Comparison of ENCODE assay signal across 14 cellular contexts in the genomic region with DNA sequence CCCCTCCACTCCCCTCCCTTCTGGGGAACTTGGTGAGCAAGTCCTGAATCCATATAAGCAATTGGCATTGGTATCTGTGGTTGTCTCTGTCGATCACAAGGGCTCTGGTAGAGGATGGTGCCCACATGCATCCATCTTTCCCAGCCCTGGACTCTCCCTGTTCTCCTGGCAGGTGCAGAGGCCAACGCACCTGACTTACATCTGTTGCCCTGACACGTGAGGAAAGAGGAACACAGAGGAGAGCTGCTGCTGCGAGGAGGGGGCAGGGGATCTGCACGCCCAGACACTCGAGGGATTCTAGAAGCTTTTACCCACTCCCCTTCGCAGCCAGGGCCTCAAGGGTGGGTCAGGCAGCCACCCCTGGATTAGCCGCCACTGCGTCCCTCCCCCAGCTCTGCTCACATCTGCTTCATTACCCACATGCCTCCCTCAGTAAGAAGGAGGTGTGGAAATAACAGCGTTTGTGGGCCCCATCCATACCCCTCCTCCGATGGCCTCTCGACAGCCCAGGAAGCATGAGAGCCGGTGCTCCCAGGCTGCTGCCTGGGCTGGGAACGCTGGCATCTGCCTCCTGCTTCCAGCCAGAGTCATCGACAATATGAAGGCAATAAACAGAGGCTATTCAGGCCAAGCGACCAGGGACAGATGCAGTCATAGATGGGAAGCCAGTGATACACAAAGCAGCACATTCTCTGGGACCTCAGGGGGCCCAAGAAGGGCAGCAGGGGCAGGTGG. TPM values are rescaled to one million over a fixed set of nuclear protein-coding genes. Genes with fewer than 3 reads are reported as not detected.
A peak's percentile ranks its signal among the peaks of the same experiment; 100 is the strongest.
DNase-seq lines count a peak whose midpoint lies in the region; ATAC-seq and TF ChIP-seq lines count a peak whose summit lies in the region.
"Had no signal": no experiment of that assay in that cellular context is flagged by ENCODE, and none has a peak within 500 bp of the region (broad histone marks: within the 10 kb centered on the region; RNA-seq: fewer than 3 reads in every experiment).

No MANE protein-coding gene starts in this region.

- H2AFZ ChIP-seq in GM23338: no peak overlapping the region

- no peaks in the 10 kb centered on the region for H3K27me3 ChIP-seq in GM23338 (ENCODE audit: insufficient read depth)
- H3K27me3 ChIP-seq in dorsolateral prefrontal cortex: no peaks in the 10 kb centered on the region

- H3K9me2 ChIP-seq in GM23338 (ENCODE audit: insufficient read depth): no peaks in the 10 kb centered on the region

- H3K27ac ChIP-seq in GM23338 (ENCODE audit: low read depth): peak overlapping the region; percentile 74; the same call in 1 of the 2 replicates
- H3K27ac ChIP-seq in dorsolateral prefrontal cortex: peak overlapping the region; percentile 62 to 93 (median 86)

- no peak overlapping the region for H3K4me3 Mint-ChIP-seq in GM23338
- H3K4me3 Mint-ChIP-seq: natural killer cell had no signal

- H3K4me3 ChIP-seq in GM23338: no peak overlapping the region
- H3K4me3 ChIP-seq in dorsolateral prefrontal cortex: peak overlapping the region in 37 of 59 donors; percentile 4 to 55 (median 30)

- H4K20me1 ChIP-seq in GM23338 (replicated peaks; ENCODE audit: insufficient read depth): peaks cover 27% of the 10 kb centered on the region

- no peak overlapping the region for H3K4me2 ChIP-seq in GM23338

- peaks cover 10% of the 10 kb centered on the region for H3K27me3 Mint-ChIP-seq in GM23338 (ENCODE audit: insufficient read depth, low read depth, poor library complexity)

- peaks cover 74% of the 10 kb centered on the region for H3K79me2 ChIP-seq in GM23338 (replicated peaks; ENCODE audit: insufficient read depth)

- H3K4me1 ChIP-seq in GM23338 (ENCODE audit: insufficient read depth): peaks cover 4% of the 10 kb centered on the region; the same call in 1 of the 2 replicates

- peak overlapping the region; percentile 42; the same call in 1 of the 2 replicates for H3K27ac Mint-ChIP-seq in GM23338
- H3K27ac Mint-ChIP-seq: natural killer cell had no signal

- H3F3A ChIP-seq in GM23338 (replicated peaks; ENCODE audit: low read depth): peaks cover 15% of the 10 kb centered on the region; the same call in 1 of the 2 replicates

- intact Hi-C loops in dorsolateral prefrontal cortex (cut with DNase I): no loop called here

- no peak for TF ChIP-seq CTCF in GM23338 (conservative IDR thresholded peaks at IDR 0.05; ENCODE audit: low read depth in 2 of 2)
- TF ChIP-seq CTCF in dorsolateral prefrontal cortex (IDR thresholded peaks at IDR 0.05 in 54 of 56, conservative IDR thresholded peaks at IDR 0.05 in 2 of 56; ENCODE audit: low read depth in 1 of 56, partially characterized antibody in 56 of 56): no peak

- peaks cover 10% of the 10 kb centered on the region for H3K4me1 Mint-ChIP-seq in GM23338

- H3K36me3 Mint-ChIP-seq in GM23338 (ENCODE audit: low read depth): peaks cover 56% of the 10 kb centered on the region

- H3K36me3 ChIP-seq in GM23338 (ENCODE audit: insufficient read depth): peaks cover 16% of the 10 kb centered on the region

- ATAC-seq in GM23338: peak; percentile 35
- ATAC-seq: natural killer cell had no signal

- no peaks in the 10 kb centered on the region for H3K9me3 Mint-ChIP-seq in GM23338
- H3K9me3 Mint-ChIP-seq: natural killer cell had no signal

- DNase-seq in GM23338 (ENCODE audit: low spot score) (no peak), NCI-H2171 (lab: John Stamatoyannopoulos, UW) (peak; percentile 21), dorsolateral prefrontal cortex (peak in 3 of 10 donors; percentile 62 to 67 (median 63)), putamen (ENCODE audit: low spot score) (peak; percentile 60), NCI-H1436 (lab: John Stamatoyannopoulos, UW) (no peak), COLO668 (lab: John Stamatoyannopoulos, UW; ENCODE audit: unreplicated experiment) (no peak), GDM1 (lab: John Stamatoyannopoulos, UW) (no peak)
- DNase-seq: activated CD4-positive, CD25-positive, alpha-beta regulatory T cell treated with anti-CD3 and anti-CD28 coated beads, Interleukin-2, amount 50 U/mL, for 72 hours; activated T-cell treated with anti-CD3 and anti-CD28 coated beads, Interleukin-2, amount 50 U/mL, for 1 hour; COR-L47; effector memory CD4-positive, alpha-beta T cell; natural killer cell; stimulated activated CD4-positive, alpha-beta T cell treated with anti-CD3 and anti-CD28 coated beads, Interleukin-12 subunit alpha, Interleukin-12 subunit beta, amount 100 ng/mL, for 4 hours; trophoblast cell had no signal

TF ChIP-seq in GM23338, 12 proteins besides CTCF, POLR2A, EP300 and RAD21 (continues in another document):
- TF ChIP-seq EZH2phosphoT487 (IDR thresholded peaks at IDR 0.05; ENCODE audit: unreplicated experiment) (no peak), JUNB (IDR thresholded peaks at IDR 0.05; ENCODE audit: unreplicated experiment) (no peak), POLR2AphosphoS5 (IDR thresholded peaks at IDR 0.05; ENCODE audit: low read depth) (no peak), EZH2 (IDR thresholded peaks at IDR 0.05; ENCODE audit: low read depth, unreplicated experiment) (no peak), CREB1 (CRISPR knock-in tag; IDR thresholded peaks at IDR 0.05; ENCODE audit: low read depth) (no peak)
- TF ChIP-seq, protein P1, sequence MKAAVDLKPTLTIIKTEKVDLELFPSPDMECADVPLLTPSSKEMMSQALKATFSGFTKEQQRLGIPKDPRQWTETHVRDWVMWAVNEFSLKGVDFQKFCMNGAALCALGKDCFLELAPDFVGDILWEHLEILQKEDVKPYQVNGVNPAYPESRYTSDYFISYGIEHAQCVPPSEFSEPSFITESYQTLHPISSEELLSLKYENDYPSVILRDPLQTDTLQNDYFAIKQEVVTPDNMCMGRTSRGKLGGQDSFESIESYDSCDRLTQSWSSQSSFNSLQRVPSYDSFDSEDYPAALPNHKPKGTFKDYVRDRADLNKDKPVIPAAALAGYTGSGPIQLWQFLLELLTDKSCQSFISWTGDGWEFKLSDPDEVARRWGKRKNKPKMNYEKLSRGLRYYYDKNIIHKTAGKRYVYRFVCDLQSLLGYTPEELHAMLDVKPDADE (IDR thresholded peaks at IDR 0.05): no peak
- TF ChIP-seq, protein P2, sequence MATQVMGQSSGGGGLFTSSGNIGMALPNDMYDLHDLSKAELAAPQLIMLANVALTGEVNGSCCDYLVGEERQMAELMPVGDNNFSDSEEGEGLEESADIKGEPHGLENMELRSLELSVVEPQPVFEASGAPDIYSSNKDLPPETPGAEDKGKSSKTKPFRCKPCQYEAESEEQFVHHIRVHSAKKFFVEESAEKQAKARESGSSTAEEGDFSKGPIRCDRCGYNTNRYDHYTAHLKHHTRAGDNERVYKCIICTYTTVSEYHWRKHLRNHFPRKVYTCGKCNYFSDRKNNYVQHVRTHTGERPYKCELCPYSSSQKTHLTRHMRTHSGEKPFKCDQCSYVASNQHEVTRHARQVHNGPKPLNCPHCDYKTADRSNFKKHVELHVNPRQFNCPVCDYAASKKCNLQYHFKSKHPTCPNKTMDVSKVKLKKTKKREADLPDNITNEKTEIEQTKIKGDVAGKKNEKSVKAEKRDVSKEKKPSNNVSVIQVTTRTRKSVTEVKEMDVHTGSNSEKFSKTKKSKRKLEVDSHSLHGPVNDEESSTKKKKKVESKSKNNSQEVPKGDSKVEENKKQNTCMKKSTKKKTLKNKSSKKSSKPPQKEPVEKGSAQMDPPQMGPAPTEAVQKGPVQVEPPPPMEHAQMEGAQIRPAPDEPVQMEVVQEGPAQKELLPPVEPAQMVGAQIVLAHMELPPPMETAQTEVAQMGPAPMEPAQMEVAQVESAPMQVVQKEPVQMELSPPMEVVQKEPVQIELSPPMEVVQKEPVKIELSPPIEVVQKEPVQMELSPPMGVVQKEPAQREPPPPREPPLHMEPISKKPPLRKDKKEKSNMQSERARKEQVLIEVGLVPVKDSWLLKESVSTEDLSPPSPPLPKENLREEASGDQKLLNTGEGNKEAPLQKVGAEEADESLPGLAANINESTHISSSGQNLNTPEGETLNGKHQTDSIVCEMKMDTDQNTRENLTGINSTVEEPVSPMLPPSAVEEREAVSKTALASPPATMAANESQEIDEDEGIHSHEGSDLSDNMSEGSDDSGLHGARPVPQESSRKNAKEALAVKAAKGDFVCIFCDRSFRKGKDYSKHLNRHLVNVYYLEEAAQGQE (IDR thresholded peaks at IDR 0.05; ENCODE audit: unreplicated experiment): no peak

RNA-seq across cellular contexts. Expression of a gene that starts 56.5 kb away (rescaled TPM):
- total RNA-seq in GM23338 (2014; rRNA removed; shearing (Covaris generic)): 137 and 161 TPM in 2 replicates
- 59.4 and 64.4 TPM in 2 replicates for polyA plus RNA-seq in GM23338 (2016; fragmentation: Nextera tagmentation; extraction: Ambion mirVana)
- total RNA-seq in dorsolateral prefrontal cortex: 10 to 100 TPM; 32.1 to 60.8 (median 45.3) TPM

Comparison
In these comparisons a context has a peak if more than half of its experiments do, and no peak if none do; other contexts are left out.
1. DNase-seq: peak in NCI-H2171 (single experiment) and putamen (single experiment); none in GM23338 (single experiment), NCI-H1436 (single experiment), COLO668 (single experiment) and GDM1 (single experiment).